ENCODE assay signal across 30 cellular contexts in genomic region chr2:103738108-103738507, GRCh38.
"Had no signal": no experiment of that assay in that cellular context is flagged by ENCODE, and none has a peak within 500 bp of the region (broad histone marks: within the 10 kb centered on the region; RNA-seq: fewer than 3 reads in every experiment).

No MANE protein-coding gene starts in this region.

- H3K4me1 Mint-ChIP-seq: activated B cell treated with CpG ODN at 0.5 μM for 24 hours; activated naive CD4-positive, alpha-beta T cell treated with anti-CD3 and anti-CD28 coated beads, Interleukin-2, amount 50 U/mL, for 24 hours; activated naive CD8-positive, alpha-beta T cell treated with anti-CD3 and anti-CD28 coated beads for 36 hours; activated naive CD8-positive, alpha-beta T cell treated with anti-CD3 and anti-CD28 coated beads, Interleukin-2, amount 50 U/mL, for 24 hours; activated T-helper 17 cell treated with anti-CD3 and anti-CD28 coated beads, Interleukin-2, amount 50 U/mL, for 72 hours; central memory CD8-positive, alpha-beta T cell; T-helper 17 cell had no signal

- H3K27me3 Mint-ChIP-seq: activated B cell treated with CpG ODN at 0.5 μM for 24 hours; activated CD8-positive, alpha-beta T cell treated with anti-CD3 and anti-CD28 coated beads for 36 hours; activated naive CD8-positive, alpha-beta T cell treated with anti-CD3 and anti-CD28 coated beads for 36 hours; activated naive CD8-positive, alpha-beta T cell treated with anti-CD3 and anti-CD28 coated beads, Interleukin-2, amount 50 U/mL, for 24 hours; activated T-helper 17 cell treated with anti-CD3 and anti-CD28 coated beads, Interleukin-2, amount 50 U/mL, for 72 hours; central memory CD8-positive, alpha-beta T cell; dendritic cell treated with granulocyte-macrophage colony-stimulating factor and Interleukin-4, amounts not matched to agents 40 ng/mL and 50 ng/mL, for 4 days; T-helper 17 cell had no signal

- H3K36me3 Mint-ChIP-seq: activated naive CD4-positive, alpha-beta T cell treated with anti-CD3 and anti-CD28 coated beads, Interleukin-2, amount 50 U/mL, for 24 hours; activated naive CD8-positive, alpha-beta T cell treated with anti-CD3 and anti-CD28 coated beads for 36 hours had no signal

- FAIRE-seq: bronchial epithelial cell had no signal

- H3K27ac Mint-ChIP-seq: activated B cell treated with CpG ODN at 0.5 μM for 24 hours; activated CD8-positive, alpha-beta T cell treated with anti-CD3 and anti-CD28 coated beads for 36 hours; activated naive CD4-positive, alpha-beta T cell treated with anti-CD3 and anti-CD28 coated beads for 36 hours; activated naive CD4-positive, alpha-beta T cell treated with anti-CD3 and anti-CD28 coated beads, Interleukin-2, amount 50 U/mL, for 24 hours; activated naive CD8-positive, alpha-beta T cell treated with anti-CD3 and anti-CD28 coated beads for 36 hours; activated naive CD8-positive, alpha-beta T cell treated with anti-CD3 and anti-CD28 coated beads, Interleukin-2, amount 50 U/mL, for 24 hours; activated T-helper 17 cell treated with anti-CD3 and anti-CD28 coated beads, Interleukin-2, amount 50 U/mL, for 72 hours; dendritic cell treated with granulocyte-macrophage colony-stimulating factor and Interleukin-4, amounts not matched to agents 40 ng/mL and 50 ng/mL, for 4 days; endodermal cell; T-helper 17 cell; T-helper 2 cell treated with Interferon-gamma antibody and Interleukin-4, amounts not matched to agents 5 μg/mL and 100 μg/mL, for 36 hours had no signal

- DNase-seq: activated B cell treated with CpG ODN at 0.5 μM for 24 hours; activated CD4-positive, alpha-beta T cell treated with anti-CD3 and anti-CD28 coated beads for 48 hours; activated CD4-positive, alpha-beta T cell treated with anti-CD3 and anti-CD28 coated beads, Interleukin-2, amount 50 U/mL, for 1 hour; activated CD4-positive, alpha-beta T cell treated with anti-CD3 and anti-CD28 coated beads, Interleukin-2, amount 50 U/mL, for 48 hours; activated CD8-positive, alpha-beta memory T cell treated with anti-CD3 and anti-CD28 coated beads for 24 hours; activated CD8-positive, alpha-beta T cell treated with anti-CD3 and anti-CD28 coated beads for 36 hours; activated effector memory CD4-positive, alpha-beta T cell treated with anti-CD3 and anti-CD28 coated beads, Interleukin-2, amount 50 U/mL, for 16 hours; activated naive CD4-positive, alpha-beta T cell treated with anti-CD3 and anti-CD28 coated beads for 36 hours; activated naive CD8-positive, alpha-beta T cell treated with anti-CD3 and anti-CD28 coated beads for 36 hours; activated naive CD8-positive, alpha-beta T cell treated with anti-CD3 and anti-CD28 coated beads, Interleukin-2, amount 50 U/mL, for 24 hours; activated T-cell treated with anti-CD3 and anti-CD28 coated beads, Interleukin-2, amount 50 U/mL, for 4 hours; adrenal gland; brain microvascular endothelial cell; dorsolateral prefrontal cortex; effector memory CD4-positive, alpha-beta T cell; endodermal cell; erythroblast; foreskin keratinocyte; gastrocnemius medialis; T-helper 1 cell; T-helper 17 cell; T1000; WERI-Rb-1 had no signal

- H3K4me3 Mint-ChIP-seq: activated B cell treated with CpG ODN at 0.5 μM for 24 hours; activated CD8-positive, alpha-beta T cell treated with anti-CD3 and anti-CD28 coated beads for 36 hours; activated naive CD4-positive, alpha-beta T cell treated with anti-CD3 and anti-CD28 coated beads for 36 hours; activated naive CD4-positive, alpha-beta T cell treated with anti-CD3 and anti-CD28 coated beads, Interleukin-2, amount 50 U/mL, for 24 hours; activated naive CD8-positive, alpha-beta T cell treated with anti-CD3 and anti-CD28 coated beads for 36 hours; activated naive CD8-positive, alpha-beta T cell treated with anti-CD3 and anti-CD28 coated beads, Interleukin-2, amount 50 U/mL, for 24 hours; activated T-cell treated with anti-CD3 and anti-CD28 coated beads, Interleukin-2, amount 50 U/mL, for 4 hours; activated T-helper 17 cell treated with anti-CD3 and anti-CD28 coated beads, Interleukin-2, amount 50 U/mL, for 72 hours; central memory CD8-positive, alpha-beta T cell; dendritic cell treated with granulocyte-macrophage colony-stimulating factor and Interleukin-4, amounts not matched to agents 40 ng/mL and 50 ng/mL, for 4 days; endodermal cell; T-helper 17 cell; T-helper 2 cell treated with Interferon-gamma antibody and Interleukin-4, amounts not matched to agents 5 μg/mL and 100 μg/mL, for 36 hours had no signal

- ATAC-seq: activated CD4-positive, CD25-positive, alpha-beta regulatory T cell treated with anti-CD3 and anti-CD28 coated beads, Interleukin-2, amount 50 U/mL, for 24 hours; activated CD8-positive, alpha-beta T cell treated with anti-CD3 and anti-CD28 coated beads for 36 hours; activated naive CD8-positive, alpha-beta T cell treated with anti-CD3 and anti-CD28 coated beads, Interleukin-2, amount 50 U/mL, for 24 hours; activated T-cell treated with anti-CD3 and anti-CD28 coated beads, Interleukin-2, amount 50 U/mL, for 4 hours; activated T-helper 17 cell treated with anti-CD3 and anti-CD28 coated beads, Interleukin-2, amount 50 U/mL, for 72 hours; foreskin keratinocyte; gastrocnemius medialis; T-helper 17 cell had no signal
